Comparison of ENCODE assay signal across 8 cellular contexts in genomic region chr19:1101337-1101698, GRCh38. TPM values are rescaled to one million over a fixed set of nuclear protein-coding genes. Genes with fewer than 3 reads are reported as not detected.
DNase-seq lines count a peak whose midpoint lies in the region; ATAC-seq and TF ChIP-seq lines count a peak whose summit lies in the region.

No MANE protein-coding gene starts in this region.

- H3K36me3 ChIP-seq in HUES64 (ENCODE audit: insufficient read depth, low read length) (peaks cover 6% of the 10 kb centered on the region), right atrium auricular region (peaks cover 4% of the 10 kb centered on the region)

- intact Hi-C loops in activated B cell treated with CpG ODN at 0.5 μM for 24 hours (cut with micrococcal nuclease): loop anchor here (5.0 to 10.0 kb wide), 2 partner anchors 71 to 177 kb away; partner anchors contain the start of genes ARID3A and SBNO2

- H3K4me1 ChIP-seq in HUES64 (ENCODE audit: insufficient read depth, low read length) (peaks cover 11% of the 10 kb centered on the region; the same call in 1 of the 2 replicates), right atrium auricular region (peaks cover 0 to 71% of the 10 kb centered on the region in 2 donors)

- WGBS in HUES64: 72% methylated on average over 9 of the region's 9 CpGs

- H3K27me3 Mint-ChIP-seq in activated B cell treated with CpG ODN at 0.5 μM for 24 hours: no peaks in the 10 kb centered on the region
- H3K27me3 Mint-ChIP-seq in stimulated activated memory B cell treated with anti-CD40 and anti-IgM and Interleukin-4, amounts not matched to agents 10 μg/mL and 1 μg/mL and 100 μg/mL, for 72 hours: no peaks in the 10 kb centered on the region

- POLR2A ChIA-PET in activated B cell treated with CpG ODN at 0.5 μM for 24 hours (lab: Charles Lee): interaction anchor here (0.5 to 1.7 kb wide), 14 partner anchors 8 to 193 kb away, joined by 3 to 8 read pairs (median 4); partner anchors contain the start of genes ABCA7, ARHGAP45, CIRBP and CNN2

- peak overlapping the region; percentile 1 for H3K9ac ChIP-seq in HUES64 (ENCODE audit: low read depth, low read length)

- H3K27ac ChIP-seq in HUES64 (ENCODE audit: low read depth, low read length) (peak overlapping the region; percentile 67; the same call in 1 of the 2 replicates), right atrium auricular region (peak overlapping the region; percentile 98 to 99)

- H3K27me3 ChIP-seq in HUES64 (ENCODE audit: insufficient read depth, low read length) (no peaks in the 10 kb centered on the region), right atrium auricular region (no peaks in the 10 kb centered on the region)

- H3K9me3 ChIP-seq in HUES64 (ENCODE audit: insufficient read depth, low read depth, low read length) (no peaks in the 10 kb centered on the region), right atrium auricular region (no peaks in the 10 kb centered on the region)

- H3K4me3 ChIP-seq in HUES64 (ENCODE audit: low read length) (no peak overlapping the region), right atrium auricular region (peak overlapping the region in 1 of 2 donors; percentile 15)

- peak overlapping the region; percentile 32 for H3K4me3 Mint-ChIP-seq in activated B cell treated with CpG ODN at 0.5 μM for 24 hours
- no peak overlapping the region for H3K4me3 Mint-ChIP-seq in stimulated activated memory B cell treated with anti-CD40 and anti-IgM and Interleukin-4, amounts not matched to agents 10 μg/mL and 1 μg/mL and 100 μg/mL, for 72 hours

- peak overlapping the region; percentile 24 for H3K27ac Mint-ChIP-seq in activated B cell treated with CpG ODN at 0.5 μM for 24 hours
- H3K27ac Mint-ChIP-seq in stimulated activated memory B cell treated with anti-CD40 and anti-IgM and Interleukin-4, amounts not matched to agents 10 μg/mL and 1 μg/mL and 100 μg/mL, for 72 hours: peak overlapping the region; percentile 90

- H3K4me1 Mint-ChIP-seq in activated B cell treated with CpG ODN at 0.5 μM for 24 hours: peaks cover 49% of the 10 kb centered on the region
- peaks cover 57% of the 10 kb centered on the region for H3K4me1 Mint-ChIP-seq in stimulated activated memory B cell treated with anti-CD40 and anti-IgM and Interleukin-4, amounts not matched to agents 10 μg/mL and 1 μg/mL and 100 μg/mL, for 72 hours

- DNase-seq in activated B cell treated with CpG ODN at 0.5 μM for 24 hours (no peak), right atrium auricular region (ENCODE audit: low spot score) (peak; percentile 83), cerebellar nuclear complex (lab: John Stamatoyannopoulos, UW) (no peak), cerebellar cortex (ENCODE audit: low spot score) (no peak), retina (no peak)

- peaks cover 2% of the 10 kb centered on the region for H3K36me3 Mint-ChIP-seq in activated B cell treated with CpG ODN at 0.5 μM for 24 hours (ENCODE audit: low read depth)
- peaks cover 9% of the 10 kb centered on the region for H3K36me3 Mint-ChIP-seq in stimulated activated memory B cell treated with anti-CD40 and anti-IgM and Interleukin-4, amounts not matched to agents 10 μg/mL and 1 μg/mL and 100 μg/mL, for 72 hours

- no peaks in the 10 kb centered on the region for H3K9me3 Mint-ChIP-seq in activated B cell treated with CpG ODN at 0.5 μM for 24 hours
- peaks cover 2% of the 10 kb centered on the region for H3K9me3 Mint-ChIP-seq in stimulated activated memory B cell treated with anti-CD40 and anti-IgM and Interleukin-4, amounts not matched to agents 10 μg/mL and 1 μg/mL and 100 μg/mL, for 72 hours

- TF ChIP-seq CTCF in activated B cell treated with CpG ODN at 0.5 μM for 24 hours (IDR thresholded peaks at IDR 0.05) (no peak), right atrium auricular region (IDR thresholded peaks at IDR 0.05) (no peak)

- ATAC-seq in activated B cell treated with CpG ODN at 0.5 μM for 24 hours (ENCODE audit: low read depth): no peak
- ATAC-seq in stimulated activated memory B cell treated with anti-CD40 and anti-IgM and Interleukin-4, amounts not matched to agents 10 μg/mL and 1 μg/mL and 100 μg/mL, for 72 hours: no peak
- no peak for ATAC-seq in GM18868 (IDR thresholded peaks at IDR 0.05; ENCODE audit: unreplicated experiment)

- CTCF ChIA-PET in activated B cell treated with CpG ODN at 0.5 μM for 24 hours (lab: Charles Lee): interaction anchor here (1.6 kb wide), 1 partner anchor 72 kb away, joined by 3 read pairs; no protein-coding TSS in a partner anchor

RNA-seq across cellular contexts. Expression of gene GPX4, which starts 2.5 kb away (rescaled TPM):
- polyA plus RNA-seq in HUES64 (2013, experiment 1 of 2): 361 TPM
- 387 TPM for polyA plus RNA-seq in HUES64 (2013, experiment 2 of 2)
- total RNA-seq in activated B cell treated with CpG ODN at 0.5 μM for 24 hours (213 and 218 TPM in 2 replicates), right atrium auricular region (100 to 1,000 TPM; 404 to 529 TPM)

RNA-seq across cellular contexts. Expression of gene POLR2E, which starts 6.1 kb away (rescaled TPM):
- polyA plus RNA-seq in HUES64 (2013, experiment 1 of 2): 184 TPM
- 182 TPM for polyA plus RNA-seq in HUES64 (2013, experiment 2 of 2)
- total RNA-seq in activated B cell treated with CpG ODN at 0.5 μM for 24 hours (173 and 184 TPM in 2 replicates), right atrium auricular region (100 to 1,000 TPM; 149 to 252 TPM)

RNA-seq across cellular contexts. Expression of gene ARHGAP45, which starts 34.4 kb away (rescaled TPM):
- 10.3 TPM for polyA plus RNA-seq in HUES64 (2013, experiment 1 of 2)
- polyA plus RNA-seq in HUES64 (2013, experiment 2 of 2): 13.8 TPM
- 266 and 312 TPM in 2 replicates for total RNA-seq in activated B cell treated with CpG ODN at 0.5 μM for 24 hours
- total RNA-seq in right atrium auricular region: 10 to 100 TPM in 1 of 2 donors, 1 to 10 TPM in 1; 5.2 to 12.8 TPM

Comparison
In these comparisons a context has a peak if more than half of its experiments do, and no peak if none do; other contexts are left out.
1. RNA of gene ARHGAP45, which starts 34.4 kb away (total RNA-seq): 266 to 312 TPM in activated B cell treated with CpG ODN at 0.5 μM for 24 hours; 5.2 to 12.8 TPM in right atrium auricular region; every median in the first group is over 10 times any median in the second.